ENCODE assay signal across 1 cellular context in the genomic region with DNA sequence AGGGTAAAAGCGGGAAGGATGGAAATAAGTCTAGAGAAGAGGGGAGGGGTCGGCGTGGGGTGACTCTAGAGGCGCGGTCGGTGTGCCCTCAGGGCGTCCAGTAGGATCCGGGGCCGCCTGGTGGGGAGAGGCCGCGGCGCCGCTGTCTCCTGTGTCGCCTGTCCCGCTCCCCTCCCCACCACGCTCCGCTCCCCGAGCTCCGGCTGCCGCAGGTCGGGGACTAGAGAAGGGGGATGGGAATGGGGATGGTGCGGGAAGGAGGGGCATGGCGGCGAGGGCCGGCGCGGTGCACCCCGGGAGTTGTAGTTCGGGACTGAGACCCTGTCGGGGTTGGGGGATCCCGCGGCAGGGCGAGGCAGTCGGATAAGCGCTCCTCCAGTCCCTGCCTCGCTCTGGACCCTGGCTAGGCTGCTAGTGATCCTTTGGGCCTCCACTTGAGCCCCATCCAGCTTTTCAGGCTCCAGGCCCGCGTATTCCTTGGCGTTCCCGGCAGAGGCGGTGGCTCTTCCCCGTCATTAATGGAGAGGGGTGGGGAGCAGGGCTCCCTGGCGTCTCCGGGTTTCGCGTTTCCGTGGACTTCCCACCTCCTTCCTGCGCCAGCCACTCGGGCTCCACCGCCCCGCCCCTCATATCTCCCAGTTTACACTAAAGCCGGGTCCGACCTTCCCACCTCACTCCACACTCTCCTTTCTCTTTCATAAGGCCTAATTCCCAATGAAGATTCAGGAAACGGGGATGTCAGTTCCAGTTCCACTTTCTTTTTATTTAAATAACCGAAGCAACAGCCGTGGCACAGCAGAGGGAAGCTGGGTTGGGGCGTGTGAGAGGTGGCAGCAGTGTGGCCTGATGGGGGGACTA.
TF ChIP-seq lines count a peak whose summit lies in the region.

Gene ENTREP3 (minus strand): TSS at position 241 of the 858 bp plus-strand sequence. CDS start 606 bp downstream, outside the sequence.

TF ChIP-seq in HepG2, 621 proteins besides CTCF, POLR2A, EP300 and RAD21 (continued from another document and continues in another):
- no peak for TF ChIP-seq TERF1 (CRISPR knock-in tag; IDR thresholded peaks at IDR 0.05)
- TF ChIP-seq FOXP4 (CRISPR knock-in tag; IDR thresholded peaks at IDR 0.05) = peak; percentile 48; the same call in 1 of the 2 replicates
- no peak for TF ChIP-seq BATF2 (CRISPR knock-in tag; IDR thresholded peaks at IDR 0.05)
- no peak for TF ChIP-seq ZNF253 (CRISPR knock-in tag; IDR thresholded peaks at IDR 0.05; ENCODE audit: borderline replicate concordance)
- peak; percentile 73 for TF ChIP-seq PHF8 (CRISPR knock-in tag; IDR thresholded peaks at IDR 0.05)
- peak; percentile 90 for TF ChIP-seq GABPB1 (CRISPR knock-in tag; IDR thresholded peaks at IDR 0.05)
- TF ChIP-seq, protein P1, sequence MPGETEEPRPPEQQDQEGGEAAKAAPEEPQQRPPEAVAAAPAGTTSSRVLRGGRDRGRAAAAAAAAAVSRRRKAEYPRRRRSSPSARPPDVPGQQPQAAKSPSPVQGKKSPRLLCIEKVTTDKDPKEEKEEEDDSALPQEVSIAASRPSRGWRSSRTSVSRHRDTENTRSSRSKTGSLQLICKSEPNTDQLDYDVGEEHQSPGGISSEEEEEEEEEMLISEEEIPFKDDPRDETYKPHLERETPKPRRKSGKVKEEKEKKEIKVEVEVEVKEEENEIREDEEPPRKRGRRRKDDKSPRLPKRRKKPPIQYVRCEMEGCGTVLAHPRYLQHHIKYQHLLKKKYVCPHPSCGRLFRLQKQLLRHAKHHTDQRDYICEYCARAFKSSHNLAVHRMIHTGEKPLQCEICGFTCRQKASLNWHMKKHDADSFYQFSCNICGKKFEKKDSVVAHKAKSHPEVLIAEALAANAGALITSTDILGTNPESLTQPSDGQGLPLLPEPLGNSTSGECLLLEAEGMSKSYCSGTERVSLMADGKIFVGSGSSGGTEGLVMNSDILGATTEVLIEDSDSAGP (CRISPR knock-in tag; IDR thresholded peaks at IDR 0.05; ENCODE audit: borderline replicate concordance) = no peak; the same call in 1 of the 2 replicates
- peak; percentile 54; the same call in 1 of the 2 replicates for TF ChIP-seq ZNF614 (CRISPR knock-in tag; IDR thresholded peaks at IDR 0.05; ENCODE audit: borderline replicate concordance)
- peak; percentile 36; the same call in 1 of the 2 replicates for TF ChIP-seq ZNF142 (CRISPR knock-in tag; IDR thresholded peaks at IDR 0.05)
- TF ChIP-seq FOSL1 (CRISPR knock-in tag; IDR thresholded peaks at IDR 0.05; ENCODE audit: borderline replicate concordance) = no peak
- TF ChIP-seq ZNF263 (CRISPR knock-in tag; IDR thresholded peaks at IDR 0.05) = no peak
- no peak for TF ChIP-seq PITX1 (CRISPR knock-in tag; IDR thresholded peaks at IDR 0.05)
- TF ChIP-seq ATF7-NPFF (CRISPR knock-in tag; IDR thresholded peaks at IDR 0.05; ENCODE audit: low read depth) = no peak
- TF ChIP-seq, protein P2, sequence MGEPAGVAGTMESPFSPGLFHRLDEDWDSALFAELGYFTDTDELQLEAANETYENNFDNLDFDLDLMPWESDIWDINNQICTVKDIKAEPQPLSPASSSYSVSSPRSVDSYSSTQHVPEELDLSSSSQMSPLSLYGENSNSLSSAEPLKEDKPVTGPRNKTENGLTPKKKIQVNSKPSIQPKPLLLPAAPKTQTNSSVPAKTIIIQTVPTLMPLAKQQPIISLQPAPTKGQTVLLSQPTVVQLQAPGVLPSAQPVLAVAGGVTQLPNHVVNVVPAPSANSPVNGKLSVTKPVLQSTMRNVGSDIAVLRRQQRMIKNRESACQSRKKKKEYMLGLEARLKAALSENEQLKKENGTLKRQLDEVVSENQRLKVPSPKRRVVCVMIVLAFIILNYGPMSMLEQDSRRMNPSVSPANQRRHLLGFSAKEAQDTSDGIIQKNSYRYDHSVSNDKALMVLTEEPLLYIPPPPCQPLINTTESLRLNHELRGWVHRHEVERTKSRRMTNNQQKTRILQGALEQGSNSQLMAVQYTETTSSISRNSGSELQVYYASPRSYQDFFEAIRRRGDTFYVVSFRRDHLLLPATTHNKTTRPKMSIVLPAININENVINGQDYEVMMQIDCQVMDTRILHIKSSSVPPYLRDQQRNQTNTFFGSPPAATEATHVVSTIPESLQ (CRISPR knock-in tag; conservative IDR thresholded peaks at IDR 0.05) = no peak
- TF ChIP-seq PRDM10 (CRISPR knock-in tag; IDR thresholded peaks at IDR 0.05; ENCODE audit: low read depth) = 0 out of 2 replicates have a peak, but pooled peaks have one; percentile 59
- TF ChIP-seq KDM5A (IDR thresholded peaks at IDR 0.05; ENCODE audit: borderline replicate concordance, low read length) = no peak
- no peak for TF ChIP-seq PAWR (CRISPR knock-in tag; IDR thresholded peaks at IDR 0.05; ENCODE audit: borderline replicate concordance)
- no peak for TF ChIP-seq ZNF44 (CRISPR knock-in tag; IDR thresholded peaks at IDR 0.05)
- peak; percentile 78 for TF ChIP-seq HNF1B (CRISPR knock-in tag; IDR thresholded peaks at IDR 0.05)
- TF ChIP-seq ZBTB33 (CRISPR knock-in tag; IDR thresholded peaks at IDR 0.05) = peak; percentile 24; the same call in 1 of the 2 replicates
- no peak for TF ChIP-seq TMF1 (CRISPR knock-in tag; IDR thresholded peaks at IDR 0.05; ENCODE audit: low read depth)
- TF ChIP-seq ZNF274 (CRISPR knock-in tag; IDR thresholded peaks at IDR 0.05) = no peak
- TF ChIP-seq NBN (conservative IDR thresholded peaks at IDR 0.05) = no peak
- TF ChIP-seq HNRNPK (IDR thresholded peaks at IDR 0.05; ENCODE audit: low read depth, low read length, poor library complexity, severe bottlenecking) = peak; percentile 98
